In genomic region chrX:151396827-151397740, GRCh38 we compare ENCODE assay signal across 1 cellular context.
TF ChIP-seq lines count a peak whose summit lies in the region.

Gene VMA21 (plus strand): TSS chrX:151397206. CDS start chrX:151397309, 103 bp downstream.

TF ChIP-seq in K562, 482 proteins besides CTCF, POLR2A, EP300 and RAD21 (continued from another document and continues in another):
- TF ChIP-seq MTA1 (IDR thresholded peaks at IDR 0.05; ENCODE audit: borderline replicate concordance) (no peak), ID3 (CRISPR knock-in tag; IDR thresholded peaks at IDR 0.05) (no peak), ID3 (tag; IDR thresholded peaks at IDR 0.05) (no peak), DEAF1 (CRISPR knock-in tag; IDR thresholded peaks at IDR 0.05) (no peak), ZNF408 (CRISPR knock-in tag; IDR thresholded peaks at IDR 0.05; ENCODE audit: low read depth) (no peak), MNT (conservative IDR thresholded peaks at IDR 0.05) (peak; percentile 53 to 55; a peak in 3 of 4 replicates), ZNF253 (CRISPR knock-in tag; conservative IDR thresholded peaks at IDR 0.05) (no peak), CAMTA2 (CRISPR knock-in tag; conservative IDR thresholded peaks at IDR 0.05) (no peak), POLR2B (IDR thresholded peaks at IDR 0.05; ENCODE audit: low read depth, partially characterized antibody) (peak; percentile 62), POLR2AphosphoS2 (IDR thresholded peaks at IDR 0.05; ENCODE audit: low read length) (no peak), PTBP1 (IDR thresholded peaks at IDR 0.05; ENCODE audit: low read depth, low read length) (no peak), FOXJ3 (CRISPR knock-in tag; IDR thresholded peaks at IDR 0.05) (no peak), CBX1 (IDR thresholded peaks at IDR 0.05; ENCODE audit: low read depth) (no peak), ZNF445 (CRISPR knock-in tag; IDR thresholded peaks at IDR 0.05; ENCODE audit: low read depth) (no peak), LARP7 (IDR thresholded peaks at IDR 0.05) (no peak), ZNF324 (CRISPR knock-in tag; IDR thresholded peaks at IDR 0.05) (no peak), GTF2A2 (tag; IDR thresholded peaks at IDR 0.05) (no peak), FOXP4 (CRISPR knock-in tag; IDR thresholded peaks at IDR 0.05; ENCODE audit: borderline replicate concordance) (no peak), ZNF212 (CRISPR knock-in tag; IDR thresholded peaks at IDR 0.05) (no peak), RNF2 (IDR thresholded peaks at IDR 0.05) (no peak), ZNF12 (CRISPR knock-in tag; IDR thresholded peaks at IDR 0.05) (0 out of 2 replicates have a peak, but pooled peaks have one; percentile 33), ELK3 (CRISPR knock-in tag; IDR thresholded peaks at IDR 0.05) (no peak), MTA3 (IDR thresholded peaks at IDR 0.05; ENCODE audit: borderline replicate concordance) (no peak; the same call in 1 of the 2 replicates), ZNF707 (CRISPR knock-in tag; conservative IDR thresholded peaks at IDR 0.05) (no peak), KDM2B (CRISPR knock-in tag; IDR thresholded peaks at IDR 0.05) (no peak), USF1 (CRISPR knock-in tag; IDR thresholded peaks at IDR 0.05) (peak; percentile 79), RBM22 (IDR thresholded peaks at IDR 0.05; ENCODE audit: low read depth, low read length, poor library complexity, severe bottlenecking) (no peak), ARNT (IDR thresholded peaks at IDR 0.05) (no peak), JUND (IDR thresholded peaks at IDR 0.05; ENCODE audit: borderline replicate concordance, low read depth, low read length) (no peak), JUND (tag; IDR thresholded peaks at IDR 0.05; ENCODE audit: borderline replicate concordance, low read depth, low read length) (no peak; the same call in 2 of the 3 replicates), NFE2L1 (tag; IDR thresholded peaks at IDR 0.05; ENCODE audit: borderline replicate concordance, low read depth) (no peak), E4F1 (CRISPR knock-in tag; IDR thresholded peaks at IDR 0.05; ENCODE audit: borderline replicate concordance) (no peak), RERE (CRISPR knock-in tag; IDR thresholded peaks at IDR 0.05; ENCODE audit: borderline replicate concordance) (no peak), FOSL1 (tag; conservative IDR thresholded peaks at IDR 0.05) (no peak), STAT5A (IDR thresholded peaks at IDR 0.05; ENCODE audit: borderline replicate concordance, low read length) (no peak), SMAD2 (IDR thresholded peaks at IDR 0.05; ENCODE audit: low read depth, low read length) (no peak), ILF3 (IDR thresholded peaks at IDR 0.05; ENCODE audit: borderline replicate concordance) (no peak), ZNF3 (CRISPR knock-in tag; IDR thresholded peaks at IDR 0.05) (no peak), ZC3H4 (CRISPR knock-in tag; IDR thresholded peaks at IDR 0.05; ENCODE audit: borderline replicate concordance) (no peak), SP2 (IDR thresholded peaks at IDR 0.05; ENCODE audit: extremely low read depth, low read depth, low read length, poor library complexity, severe bottlenecking) (no peak), BRD9 (IDR thresholded peaks at IDR 0.05; ENCODE audit: low read depth, partially characterized antibody) (no peak), TAF7 (tag; IDR thresholded peaks at IDR 0.05) (no peak), THRB (CRISPR knock-in tag; conservative IDR thresholded peaks at IDR 0.05) (no peak), ZNF764 (CRISPR knock-in tag; IDR thresholded peaks at IDR 0.05; ENCODE audit: low read depth) (no peak), ZBTB5 (IDR thresholded peaks at IDR 0.05) (no peak), ZNF431 (CRISPR knock-in tag; IDR thresholded peaks at IDR 0.05) (peak; percentile 20; the same call in 1 of the 2 replicates), SNRNP70 (optimal IDR thresholded peaks at IDR 0.05; ENCODE audit: low read depth, low read length) (no peak)
